1 cellular context compared by ENCODE assay signal in the genomic region with DNA sequence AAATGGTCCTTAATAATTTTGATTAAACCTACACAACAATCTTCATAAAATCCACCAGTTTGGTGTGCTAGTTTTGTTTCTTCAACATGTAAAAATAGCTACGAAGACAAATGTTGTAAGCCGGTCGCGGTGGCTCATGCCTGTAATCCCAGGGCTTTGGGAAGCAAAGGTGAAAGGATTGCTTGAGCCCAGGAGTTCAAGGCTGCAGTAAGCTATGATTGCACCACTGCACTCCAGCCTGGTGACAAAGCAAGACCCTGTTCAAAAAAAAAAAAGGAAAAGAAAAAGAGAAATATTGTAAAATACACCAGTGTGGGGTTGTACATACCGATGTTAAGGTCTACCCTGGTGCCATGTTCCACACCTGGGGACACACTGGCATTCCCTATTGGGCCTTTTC.
TF ChIP-seq lines count a peak whose summit lies in the region.

No MANE protein-coding gene starts in this region.

TF ChIP-seq in HepG2, 621 proteins besides CTCF, POLR2A, EP300 and RAD21 (continued from another document and continues in another):
- TF ChIP-seq, protein P1, sequence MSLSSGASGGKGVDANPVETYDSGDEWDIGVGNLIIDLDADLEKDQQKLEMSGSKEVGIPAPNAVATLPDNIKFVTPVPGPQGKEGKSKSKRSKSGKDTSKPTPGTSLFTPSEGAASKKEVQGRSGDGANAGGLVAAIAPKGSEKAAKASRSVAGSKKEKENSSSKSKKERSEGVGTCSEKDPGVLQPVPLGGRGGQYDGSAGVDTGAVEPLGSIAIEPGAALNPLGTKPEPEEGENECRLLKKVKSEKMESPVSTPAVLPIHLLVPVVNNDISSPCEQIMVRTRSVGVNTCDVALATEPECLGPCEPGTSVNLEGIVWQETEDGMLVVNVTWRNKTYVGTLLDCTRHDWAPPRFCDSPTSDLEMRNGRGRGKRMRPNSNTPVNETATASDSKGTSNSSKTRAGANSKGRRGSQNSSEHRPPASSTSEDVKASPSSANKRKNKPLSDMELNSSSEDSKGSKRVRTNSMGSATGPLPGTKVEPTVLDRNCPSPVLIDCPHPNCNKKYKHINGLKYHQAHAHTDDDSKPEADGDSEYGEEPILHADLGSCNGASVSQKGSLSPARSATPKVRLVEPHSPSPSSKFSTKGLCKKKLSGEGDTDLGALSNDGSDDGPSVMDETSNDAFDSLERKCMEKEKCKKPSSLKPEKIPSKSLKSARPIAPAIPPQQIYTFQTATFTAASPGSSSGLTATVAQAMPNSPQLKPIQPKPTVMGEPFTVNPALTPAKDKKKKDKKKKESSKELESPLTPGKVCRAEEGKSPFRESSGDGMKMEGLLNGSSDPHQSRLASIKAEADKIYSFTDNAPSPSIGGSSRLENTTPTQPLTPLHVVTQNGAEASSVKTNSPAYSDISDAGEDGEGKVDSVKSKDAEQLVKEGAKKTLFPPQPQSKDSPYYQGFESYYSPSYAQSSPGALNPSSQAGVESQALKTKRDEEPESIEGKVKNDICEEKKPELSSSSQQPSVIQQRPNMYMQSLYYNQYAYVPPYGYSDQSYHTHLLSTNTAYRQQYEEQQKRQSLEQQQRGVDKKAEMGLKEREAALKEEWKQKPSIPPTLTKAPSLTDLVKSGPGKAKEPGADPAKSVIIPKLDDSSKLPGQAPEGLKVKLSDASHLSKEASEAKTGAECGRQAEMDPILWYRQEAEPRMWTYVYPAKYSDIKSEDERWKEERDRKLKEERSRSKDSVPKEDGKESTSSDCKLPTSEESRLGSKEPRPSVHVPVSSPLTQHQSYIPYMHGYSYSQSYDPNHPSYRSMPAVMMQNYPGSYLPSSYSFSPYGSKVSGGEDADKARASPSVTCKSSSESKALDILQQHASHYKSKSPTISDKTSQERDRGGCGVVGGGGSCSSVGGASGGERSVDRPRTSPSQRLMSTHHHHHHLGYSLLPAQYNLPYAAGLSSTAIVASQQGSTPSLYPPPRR (CRISPR knock-in tag; IDR thresholded peaks at IDR 0.05; ENCODE audit: borderline replicate concordance) = peak; percentile 58; the same call in 1 of the 2 replicates
- TF ChIP-seq KDM3A (CRISPR knock-in tag; IDR thresholded peaks at IDR 0.05; ENCODE audit: low read depth) (no peak), MIXL1 (CRISPR knock-in tag; IDR thresholded peaks at IDR 0.05) (peak; percentile 55; the same call in 1 of the 2 replicates), ZNF546 (CRISPR knock-in tag; conservative IDR thresholded peaks at IDR 0.05) (no peak), ZNF644 (CRISPR knock-in tag; IDR thresholded peaks at IDR 0.05; ENCODE audit: low read depth) (0 out of 2 replicates have a peak, but pooled peaks have one; percentile 15), NFYC (CRISPR knock-in tag; IDR thresholded peaks at IDR 0.05) (no peak), MED13 (CRISPR knock-in tag; IDR thresholded peaks at IDR 0.05) (no peak), RARA (CRISPR knock-in tag; IDR thresholded peaks at IDR 0.05) (peak; percentile 91), HNRNPUL1 (IDR thresholded peaks at IDR 0.05; ENCODE audit: low read depth, low read length) (no peak), TARDBP (CRISPR knock-in tag; IDR thresholded peaks at IDR 0.05) (peak; percentile 36; the same call in 1 of the 2 replicates), MTF1 (CRISPR knock-in tag; IDR thresholded peaks at IDR 0.05) (no peak), NCOR1 (IDR thresholded peaks at IDR 0.05; ENCODE audit: borderline replicate concordance, low read length) (peak; percentile 65; the same call in 1 of the 2 replicates), STAT5B (CRISPR knock-in tag; IDR thresholded peaks at IDR 0.05) (no peak), CEBPG (CRISPR knock-in tag; IDR thresholded peaks at IDR 0.05) (peak; percentile 91), SKI (IDR thresholded peaks at IDR 0.05; ENCODE audit: partially characterized antibody) (peak; percentile 31), ZNF331 (CRISPR knock-in tag; IDR thresholded peaks at IDR 0.05) (peak; percentile 52; the same call in 1 of the 2 replicates), NFIC (IDR thresholded peaks at IDR 0.05; ENCODE audit: low read length) (no peak), ZNF720 (CRISPR knock-in tag; IDR thresholded peaks at IDR 0.05) (no peak), ZNF230 (CRISPR knock-in tag; IDR thresholded peaks at IDR 0.05) (no peak), RXRB (CRISPR knock-in tag; IDR thresholded peaks at IDR 0.05; ENCODE audit: borderline replicate concordance) (peak; percentile 77), HNRNPK (IDR thresholded peaks at IDR 0.05; ENCODE audit: low read depth, low read length, poor library complexity, severe bottlenecking) (no peak), STAG1 (CRISPR knock-in tag; IDR thresholded peaks at IDR 0.05) (peak; percentile 13; the same call in 1 of the 2 replicates), SP5 (CRISPR knock-in tag; IDR thresholded peaks at IDR 0.05; ENCODE audit: borderline replicate concordance, low read depth) (no peak), HNF4G (IDR thresholded peaks at IDR 0.05; ENCODE audit: borderline replicate concordance, low read depth, low read length) (no peak), HNF4G (CRISPR knock-in tag; IDR thresholded peaks at IDR 0.05; ENCODE audit: borderline replicate concordance, low read depth) (no peak), ZC3H4 (CRISPR knock-in tag; IDR thresholded peaks at IDR 0.05; ENCODE audit: borderline replicate concordance) (no peak), ZNF530 (CRISPR knock-in tag; IDR thresholded peaks at IDR 0.05; ENCODE audit: low read depth) (no peak), XRCC5 (optimal IDR thresholded peaks at IDR 0.05; ENCODE audit: low read length) (no peak), ZNF382 (CRISPR knock-in tag; IDR thresholded peaks at IDR 0.05; ENCODE audit: borderline replicate concordance) (no peak), NCOA5 (CRISPR knock-in tag; IDR thresholded peaks at IDR 0.05) (no peak), ZNF776 (CRISPR knock-in tag; IDR thresholded peaks at IDR 0.05) (no peak), SRY (CRISPR knock-in tag; IDR thresholded peaks at IDR 0.05) (no peak), NONO (IDR thresholded peaks at IDR 0.05) (no peak), NONO (CRISPR knock-in tag; conservative IDR thresholded peaks at IDR 0.05) (no peak), NBN (conservative IDR thresholded peaks at IDR 0.05) (no peak), TCF12 (IDR thresholded peaks at IDR 0.05) (no peak), TCF12 (CRISPR knock-in tag; IDR thresholded peaks at IDR 0.05) (no peak), ARNT (IDR thresholded peaks at IDR 0.05) (no peak), FOXK2 (IDR thresholded peaks at IDR 0.05) (no peak), ZNF768 (CRISPR knock-in tag; IDR thresholded peaks at IDR 0.05) (no peak), TP53 (CRISPR knock-in tag; conservative IDR thresholded peaks at IDR 0.05) (no peak), ZNF354B (CRISPR knock-in tag; IDR thresholded peaks at IDR 0.05) (no peak), TCF7L2 (IDR thresholded peaks at IDR 0.05; ENCODE audit: low read depth, low read length) (no peak), ZNF430 (CRISPR knock-in tag; IDR thresholded peaks at IDR 0.05) (no peak), NR1H2 (CRISPR knock-in tag; IDR thresholded peaks at IDR 0.05; ENCODE audit: borderline replicate concordance, low read depth) (no peak)
- TF ChIP-seq, protein P2, sequence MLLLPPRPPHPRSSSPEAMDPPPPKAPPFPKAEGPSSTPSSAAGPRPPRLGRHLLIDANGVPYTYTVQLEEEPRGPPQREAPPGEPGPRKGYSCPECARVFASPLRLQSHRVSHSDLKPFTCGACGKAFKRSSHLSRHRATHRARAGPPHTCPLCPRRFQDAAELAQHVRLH (CRISPR knock-in tag; IDR thresholded peaks at IDR 0.05; ENCODE audit: borderline replicate concordance, low read depth) = no peak
- TF ChIP-seq, protein P3, sequence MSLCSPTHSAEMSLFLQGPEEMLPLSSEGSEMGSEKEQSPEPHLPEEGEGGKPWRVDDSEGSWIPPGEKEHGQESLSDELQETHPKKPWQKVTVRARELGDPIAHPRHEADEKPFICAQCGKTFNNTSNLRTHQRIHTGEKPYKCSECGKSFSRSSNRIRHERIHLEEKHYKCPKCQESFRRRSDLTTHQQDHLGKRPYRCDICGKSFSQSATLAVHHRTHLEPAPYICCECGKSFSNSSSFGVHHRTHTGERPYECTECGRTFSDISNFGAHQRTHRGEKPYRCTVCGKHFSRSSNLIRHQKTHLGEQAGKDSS (CRISPR knock-in tag; IDR thresholded peaks at IDR 0.05; ENCODE audit: borderline replicate concordance, low read depth) = no peak
- TF ChIP-seq, protein P4, sequence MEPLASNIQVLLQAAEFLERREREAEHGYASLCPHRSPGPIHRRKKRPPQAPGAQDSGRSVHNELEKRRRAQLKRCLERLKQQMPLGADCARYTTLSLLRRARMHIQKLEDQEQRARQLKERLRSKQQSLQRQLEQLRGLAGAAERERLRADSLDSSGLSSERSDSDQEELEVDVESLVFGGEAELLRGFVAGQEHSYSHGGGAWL (CRISPR knock-in tag; IDR thresholded peaks at IDR 0.05) = no peak
- TF ChIP-seq, protein P5, sequence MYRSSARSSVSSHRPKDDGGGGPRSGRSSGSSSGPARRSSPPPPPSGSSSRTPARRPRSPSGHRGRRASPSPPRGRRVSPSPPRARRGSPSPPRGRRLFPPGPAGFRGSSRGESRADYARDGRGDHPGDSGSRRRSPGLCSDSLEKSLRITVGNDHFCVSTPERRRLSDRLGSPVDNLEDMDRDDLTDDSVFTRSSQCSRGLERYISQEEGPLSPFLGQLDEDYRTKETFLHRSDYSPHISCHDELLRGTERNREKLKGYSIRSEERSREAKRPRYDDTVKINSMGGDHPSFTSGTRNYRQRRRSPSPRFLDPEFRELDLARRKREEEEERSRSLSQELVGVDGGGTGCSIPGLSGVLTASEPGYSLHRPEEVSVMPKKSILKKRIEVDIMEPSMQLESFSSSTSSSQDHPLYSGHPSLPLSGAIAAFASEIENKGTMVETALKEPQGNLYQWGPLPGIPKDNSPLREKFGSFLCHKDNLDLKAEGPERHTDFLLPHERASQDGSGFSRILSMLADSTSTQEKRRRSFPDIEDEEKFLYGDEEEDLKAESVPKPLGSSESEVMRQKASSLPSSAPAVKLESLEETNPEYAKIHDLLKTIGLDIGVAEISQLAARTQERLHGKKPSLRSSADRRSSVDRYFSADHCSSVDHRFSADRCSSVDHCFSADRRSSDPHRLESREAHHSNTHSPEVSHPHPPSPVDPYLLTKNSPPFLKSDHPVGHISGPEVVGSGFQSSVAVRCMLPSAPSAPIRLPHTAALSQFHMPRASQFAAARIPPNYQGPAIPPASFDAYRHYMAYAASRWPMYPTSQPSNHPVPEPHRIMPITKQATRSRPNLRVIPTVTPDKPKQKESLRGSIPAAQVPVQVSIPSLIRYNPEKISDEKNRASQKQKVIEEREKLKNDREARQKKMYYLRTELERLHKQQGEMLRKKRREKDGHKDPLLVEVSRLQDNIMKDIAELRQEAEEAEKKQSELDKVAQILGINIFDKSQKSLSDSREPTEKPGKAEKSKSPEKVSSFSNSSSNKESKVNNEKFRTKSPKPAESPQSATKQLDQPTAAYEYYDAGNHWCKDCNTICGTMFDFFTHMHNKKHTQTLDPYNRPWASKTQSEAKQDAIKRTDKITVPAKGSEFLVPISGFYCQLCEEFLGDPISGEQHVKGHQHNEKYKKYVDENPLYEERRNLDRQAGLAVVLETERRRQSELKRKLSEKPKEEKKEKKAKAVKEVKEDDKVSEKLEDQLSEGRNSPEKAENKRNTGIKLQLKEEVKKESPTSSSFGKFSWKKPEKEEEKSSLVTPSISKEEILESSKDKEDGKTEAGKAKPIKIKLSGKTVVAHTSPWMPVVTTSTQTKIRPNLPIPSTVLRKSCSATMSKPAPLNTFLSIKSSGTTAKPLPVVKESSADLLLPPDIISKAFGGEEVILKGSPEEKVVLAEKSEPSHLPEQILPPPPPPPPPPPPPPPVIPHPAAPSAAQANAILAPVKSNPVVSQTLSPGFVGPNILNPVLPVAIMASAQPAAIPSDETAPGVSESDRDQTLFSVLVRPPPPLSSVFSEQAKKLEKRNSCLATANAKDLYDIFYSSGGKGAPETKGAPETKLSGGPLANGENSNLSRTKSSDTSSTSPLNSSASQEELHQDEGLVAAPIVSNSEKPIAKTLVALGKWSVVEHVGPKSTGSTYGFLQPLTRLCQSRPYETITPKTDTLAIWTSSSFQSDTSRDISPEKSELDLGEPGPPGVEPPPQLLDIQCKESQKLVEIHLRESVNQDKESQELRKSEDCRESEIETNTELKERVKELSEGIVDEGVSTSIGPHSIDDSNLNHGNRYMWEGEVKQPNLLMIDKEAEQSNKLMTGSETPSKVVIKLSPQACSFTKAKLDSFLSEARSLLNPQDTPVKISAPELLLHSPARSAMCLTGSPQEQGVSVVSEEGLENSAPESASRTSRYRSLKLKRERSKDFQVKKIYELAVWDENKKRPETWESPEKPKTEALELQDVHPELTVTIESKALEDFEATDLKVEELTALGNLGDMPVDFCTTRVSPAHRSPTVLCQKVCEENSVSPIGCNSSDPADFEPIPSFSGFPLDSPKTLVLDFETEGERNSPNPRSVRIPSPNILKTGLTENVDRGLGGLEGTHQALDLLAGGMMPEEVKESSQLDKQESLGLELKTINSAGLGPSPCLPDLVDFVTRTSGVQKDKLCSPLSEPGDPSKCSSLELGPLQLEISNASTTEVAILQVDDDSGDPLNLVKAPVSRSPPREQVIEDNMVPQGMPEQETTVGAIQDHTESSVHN (CRISPR knock-in tag; IDR thresholded peaks at IDR 0.05) = no peak
- TF ChIP-seq, protein P6, sequence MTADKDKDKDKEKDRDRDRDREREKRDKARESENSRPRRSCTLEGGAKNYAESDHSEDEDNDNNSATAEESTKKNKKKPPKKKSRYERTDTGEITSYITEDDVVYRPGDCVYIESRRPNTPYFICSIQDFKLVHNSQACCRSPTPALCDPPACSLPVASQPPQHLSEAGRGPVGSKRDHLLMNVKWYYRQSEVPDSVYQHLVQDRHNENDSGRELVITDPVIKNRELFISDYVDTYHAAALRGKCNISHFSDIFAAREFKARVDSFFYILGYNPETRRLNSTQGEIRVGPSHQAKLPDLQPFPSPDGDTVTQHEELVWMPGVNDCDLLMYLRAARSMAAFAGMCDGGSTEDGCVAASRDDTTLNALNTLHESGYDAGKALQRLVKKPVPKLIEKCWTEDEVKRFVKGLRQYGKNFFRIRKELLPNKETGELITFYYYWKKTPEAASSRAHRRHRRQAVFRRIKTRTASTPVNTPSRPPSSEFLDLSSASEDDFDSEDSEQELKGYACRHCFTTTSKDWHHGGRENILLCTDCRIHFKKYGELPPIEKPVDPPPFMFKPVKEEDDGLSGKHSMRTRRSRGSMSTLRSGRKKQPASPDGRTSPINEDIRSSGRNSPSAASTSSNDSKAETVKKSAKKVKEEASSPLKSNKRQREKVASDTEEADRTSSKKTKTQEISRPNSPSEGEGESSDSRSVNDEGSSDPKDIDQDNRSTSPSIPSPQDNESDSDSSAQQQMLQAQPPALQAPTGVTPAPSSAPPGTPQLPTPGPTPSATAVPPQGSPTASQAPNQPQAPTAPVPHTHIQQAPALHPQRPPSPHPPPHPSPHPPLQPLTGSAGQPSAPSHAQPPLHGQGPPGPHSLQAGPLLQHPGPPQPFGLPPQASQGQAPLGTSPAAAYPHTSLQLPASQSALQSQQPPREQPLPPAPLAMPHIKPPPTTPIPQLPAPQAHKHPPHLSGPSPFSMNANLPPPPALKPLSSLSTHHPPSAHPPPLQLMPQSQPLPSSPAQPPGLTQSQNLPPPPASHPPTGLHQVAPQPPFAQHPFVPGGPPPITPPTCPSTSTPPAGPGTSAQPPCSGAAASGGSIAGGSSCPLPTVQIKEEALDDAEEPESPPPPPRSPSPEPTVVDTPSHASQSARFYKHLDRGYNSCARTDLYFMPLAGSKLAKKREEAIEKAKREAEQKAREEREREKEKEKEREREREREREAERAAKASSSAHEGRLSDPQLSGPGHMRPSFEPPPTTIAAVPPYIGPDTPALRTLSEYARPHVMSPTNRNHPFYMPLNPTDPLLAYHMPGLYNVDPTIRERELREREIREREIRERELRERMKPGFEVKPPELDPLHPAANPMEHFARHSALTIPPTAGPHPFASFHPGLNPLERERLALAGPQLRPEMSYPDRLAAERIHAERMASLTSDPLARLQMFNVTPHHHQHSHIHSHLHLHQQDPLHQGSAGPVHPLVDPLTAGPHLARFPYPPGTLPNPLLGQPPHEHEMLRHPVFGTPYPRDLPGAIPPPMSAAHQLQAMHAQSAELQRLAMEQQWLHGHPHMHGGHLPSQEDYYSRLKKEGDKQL (CRISPR knock-in tag; IDR thresholded peaks at IDR 0.05; ENCODE audit: low read depth) = no peak
